16 cellular contexts compared by ENCODE assay signal in the genomic region with DNA sequence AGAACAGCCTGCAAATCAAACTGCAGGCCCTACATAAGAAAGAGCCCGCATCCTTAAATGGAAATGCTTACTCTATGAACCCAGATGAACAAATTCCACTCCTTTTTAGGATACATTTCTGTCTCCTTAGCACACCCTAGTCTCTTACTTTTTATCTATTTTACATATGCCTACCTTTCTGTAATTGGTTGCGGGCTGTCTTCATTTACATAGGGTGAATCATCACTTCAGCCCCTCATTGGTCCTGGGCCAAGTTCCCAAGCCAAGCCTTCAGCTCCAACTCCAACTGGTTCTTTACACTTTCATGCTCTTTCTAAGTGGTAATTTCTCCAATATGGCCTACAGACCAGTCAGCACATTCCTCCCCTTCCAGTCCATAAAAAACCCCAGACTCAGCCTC.
"Had no signal": no experiment of that assay in that cellular context is flagged by ENCODE, and none has a peak within 500 bp of the region (broad histone marks: within the 10 kb centered on the region; RNA-seq: fewer than 3 reads in every experiment).

No MANE protein-coding gene starts in this region.

- H3K4me3 ChIP-seq: ascending aorta, left ventricle myocardium inferior, thoracic aorta had no signal

- H3K4me3 Mint-ChIP-seq: activated naive CD8-positive, alpha-beta T cell treated with anti-CD3 and anti-CD28 coated beads, Interleukin-2, amount 50 U/mL, for 24 hours; memory B cell; naive thymus-derived CD8-positive, alpha-beta T cell; stimulated activated effector memory CD8-positive, alpha-beta T cell treated with anti-CD3 and anti-CD28 coated beads, Interleukin-12 subunit alpha, Interleukin-12 subunit beta, amount 100 ng/mL, for 72 hours; T-helper 17 cell had no signal

- DNase-seq: activated CD4-positive, alpha-beta T cell treated with anti-CD3 and anti-CD28 coated beads, Interleukin-2, amount 50 U/mL, for 1 hour; activated naive CD4-positive, alpha-beta T cell treated with Interleukin-2 at 50 U/mL for 16 hours; activated naive CD8-positive, alpha-beta T cell treated with anti-CD3 and anti-CD28 coated beads, Interleukin-2, amount 50 U/mL, for 24 hours; activated T-cell treated with anti-CD3 and anti-CD28 coated beads for 4 hours; caudate nucleus; kidney; left ventricle myocardium inferior; naive thymus-derived CD8-positive, alpha-beta T cell; retina; T-helper 17 cell had no signal

- H3K27me3 Mint-ChIP-seq: activated naive CD8-positive, alpha-beta T cell treated with anti-CD3 and anti-CD28 coated beads, Interleukin-2, amount 50 U/mL, for 24 hours; memory B cell; naive thymus-derived CD8-positive, alpha-beta T cell; T-helper 17 cell had no signal

- H3K9ac ChIP-seq: parathyroid adenoma had no signal

- H3K27ac ChIP-seq: ascending aorta, left ventricle myocardium inferior, neutrophil, parathyroid adenoma, thoracic aorta had no signal

- H3K36me3 Mint-ChIP-seq: memory B cell; naive thymus-derived CD8-positive, alpha-beta T cell; stimulated activated effector memory CD8-positive, alpha-beta T cell treated with anti-CD3 and anti-CD28 coated beads, Interleukin-12 subunit alpha, Interleukin-12 subunit beta, amount 100 ng/mL, for 72 hours had no signal

- H3K27ac Mint-ChIP-seq: activated naive CD8-positive, alpha-beta T cell treated with anti-CD3 and anti-CD28 coated beads, Interleukin-2, amount 50 U/mL, for 24 hours; memory B cell; naive thymus-derived CD8-positive, alpha-beta T cell; stimulated activated effector memory CD8-positive, alpha-beta T cell treated with anti-CD3 and anti-CD28 coated beads, Interleukin-12 subunit alpha, Interleukin-12 subunit beta, amount 100 ng/mL, for 72 hours; T-helper 17 cell had no signal

- H3K4me1 Mint-ChIP-seq: activated naive CD8-positive, alpha-beta T cell treated with anti-CD3 and anti-CD28 coated beads, Interleukin-2, amount 50 U/mL, for 24 hours; memory B cell; naive thymus-derived CD8-positive, alpha-beta T cell; stimulated activated effector memory CD8-positive, alpha-beta T cell treated with anti-CD3 and anti-CD28 coated beads, Interleukin-12 subunit alpha, Interleukin-12 subunit beta, amount 100 ng/mL, for 72 hours; T-helper 17 cell had no signal

- H3K9me3 ChIP-seq: ascending aorta, left ventricle myocardium inferior, neutrophil, thoracic aorta had no signal

- H3K27me3 ChIP-seq: ascending aorta, neutrophil had no signal

- H3K36me3 ChIP-seq: ascending aorta, left ventricle myocardium inferior, neutrophil, thoracic aorta had no signal

- H3K4me1 ChIP-seq: ascending aorta, left ventricle myocardium inferior, parathyroid adenoma had no signal
